ENCODE assay signal across 12 cellular contexts in genomic region chr2:112493858-112494648, GRCh38. TPM values are rescaled to one million over a fixed set of nuclear protein-coding genes. Genes with fewer than 3 reads are reported as not detected.
DNase-seq lines count a peak whose midpoint lies in the region; ATAC-seq, FAIRE-seq and TF ChIP-seq lines count a peak whose summit lies in the region.
"Had no signal": no experiment of that assay in that cellular context is flagged by ENCODE, and none has a peak within 500 bp of the region (broad histone marks: within the 10 kb centered on the region; RNA-seq: fewer than 3 reads in every experiment).

No MANE protein-coding gene starts in this region.

- no peaks in the 10 kb centered on the region for H3K27me3 ChIP-seq in small intestine (ENCODE audit: control insufficient read depth in 2 of 2, insufficient read depth in 2 of 2, low read length in 2 of 2)

- DNase-seq in DMS 273 (lab: John Stamatoyannopoulos, UW; ENCODE audit: unreplicated experiment) (peak; percentile 9), DMS 273 treated with DMSO at 0.1 percent for 48 hours (lab: John Stamatoyannopoulos, UW) (no peak), fibroblast of the aortic adventitia (ENCODE audit: low read depth) (peak; percentile 53), small intestine (peak; percentile 93)
- DNase-seq in activated T-helper 2 cell treated with anti-CD3 and anti-CD28 coated beads, Interferon-gamma antibody, Interleukin-2, Interleukin-4, amounts not matched to agents 10 μg/mL and 5 μg/mL and 100 μg/mL, durations not matched to agents 14 hours and 24 hours and 36 hours (ENCODE audit: low spot score): no peak
- no peak for DNase-seq in activated CD4-positive, alpha-beta T cell treated with anti-CD3 and anti-CD28 coated beads for 1 hour
- DNase-seq: NCI-H526 treated with DMSO at 0.1 percent for 48 hours had no signal

- intact Hi-C loops in activated T-helper 2 cell treated with anti-CD3 and anti-CD28 coated beads, Interferon-gamma antibody, Interleukin-2, Interleukin-4, amounts not matched to agents 10 μg/mL and 5 μg/mL and 100 μg/mL, durations not matched to agents 14 hours and 24 hours and 36 hours (cut with micrococcal nuclease): no loop called here

- no peaks in the 10 kb centered on the region for H3K4me1 ChIP-seq in small intestine (ENCODE audit: control insufficient read depth in 2 of 2, insufficient read depth in 1 of 2, low read depth in 1 of 2, low read length in 1 of 2)

- H3K27ac Mint-ChIP-seq in activated T-helper 2 cell treated with anti-CD3 and anti-CD28 coated beads, Interferon-gamma antibody, Interleukin-2, Interleukin-4, amounts not matched to agents 10 μg/mL and 5 μg/mL and 100 μg/mL, durations not matched to agents 14 hours and 24 hours and 36 hours: no peak overlapping the region
- H3K27ac Mint-ChIP-seq: activated naive CD8-positive, alpha-beta T cell had no signal

- H3K4me1 Mint-ChIP-seq in activated T-helper 2 cell treated with anti-CD3 and anti-CD28 coated beads, Interferon-gamma antibody, Interleukin-2, Interleukin-4, amounts not matched to agents 10 μg/mL and 5 μg/mL and 100 μg/mL, durations not matched to agents 14 hours and 24 hours and 36 hours (ENCODE audit: low read depth): peaks cover 3% of the 10 kb centered on the region

- TF ChIP-seq CTCF in fibroblast of the aortic adventitia (IDR thresholded peaks at IDR 0.05; ENCODE audit: insufficient read depth, low read length): no peak

- H3K27me3 Mint-ChIP-seq in activated T-helper 2 cell treated with anti-CD3 and anti-CD28 coated beads, Interferon-gamma antibody, Interleukin-2, Interleukin-4, amounts not matched to agents 10 μg/mL and 5 μg/mL and 100 μg/mL, durations not matched to agents 14 hours and 24 hours and 36 hours (ENCODE audit: low read depth): no peaks in the 10 kb centered on the region
- H3K27me3 Mint-ChIP-seq: activated naive CD8-positive, alpha-beta T cell had no signal

- 24 to 58% (median 48%) methylated on average over 9 of the region's 9 CpGs for WGBS in small intestine, 3 donors

- no peak for FAIRE-seq in small intestine (lab: Jason Lieb, UNC)
- FAIRE-seq: TTC549 had no signal

- H3K9me3 ChIP-seq in small intestine (ENCODE audit: control insufficient read depth, low read depth): no peaks in the 10 kb centered on the region

- H3K27ac ChIP-seq in small intestine (ENCODE audit: low read depth in 1 of 2, low read length in 1 of 2): peak overlapping the region; percentile 33 to 51
- H3K27ac ChIP-seq: 22Rv1 had no signal

- no peak overlapping the region for H3K4me3 Mint-ChIP-seq in activated T-helper 2 cell treated with anti-CD3 and anti-CD28 coated beads, Interferon-gamma antibody, Interleukin-2, Interleukin-4, amounts not matched to agents 10 μg/mL and 5 μg/mL and 100 μg/mL, durations not matched to agents 14 hours and 24 hours and 36 hours (ENCODE audit: low read depth)
- H3K4me3 Mint-ChIP-seq: activated naive CD8-positive, alpha-beta T cell had no signal

- H3K36me3 ChIP-seq in small intestine (ENCODE audit: control insufficient read depth in 2 of 2, insufficient read depth in 2 of 2, low read length in 2 of 2): peaks cover 0 to 2% of the 10 kb centered on the region in 2 donors

- peaks cover 10% of the 10 kb centered on the region for H3K36me3 Mint-ChIP-seq in activated T-helper 2 cell treated with anti-CD3 and anti-CD28 coated beads, Interferon-gamma antibody, Interleukin-2, Interleukin-4, amounts not matched to agents 10 μg/mL and 5 μg/mL and 100 μg/mL, durations not matched to agents 14 hours and 24 hours and 36 hours (ENCODE audit: low read depth)

- no peaks in the 10 kb centered on the region for H3K9me3 Mint-ChIP-seq in activated T-helper 2 cell treated with anti-CD3 and anti-CD28 coated beads, Interferon-gamma antibody, Interleukin-2, Interleukin-4, amounts not matched to agents 10 μg/mL and 5 μg/mL and 100 μg/mL, durations not matched to agents 14 hours and 24 hours and 36 hours

- H3K4me3 ChIP-seq in fibroblast of the aortic adventitia (ENCODE audit: low read depth, low read length): no peak overlapping the region
- H3K4me3 ChIP-seq in small intestine (ENCODE audit: low read depth in 1 of 2, low read length in 2 of 2): no peak overlapping the region

- peak; percentile 86 for ATAC-seq in SK-N-SH treated with all-trans-retinoic acid at 6 μM for 48 hours
- ATAC-seq in HG02973 (IDR thresholded peaks at IDR 0.05; ENCODE audit: unreplicated experiment): no peak

TF ChIP-seq in SK-N-SH treated with all-trans-retinoic acid at 6 μM for 48 hours, 23 proteins besides CTCF, POLR2A, EP300 and RAD21:
- TF ChIP-seq CSDC2 (CRISPR knock-in tag; IDR thresholded peaks at IDR 0.05) (no peak), TCF4 (CRISPR knock-in tag; IDR thresholded peaks at IDR 0.05; ENCODE audit: borderline replicate concordance) (no peak), ISL1 (CRISPR knock-in tag; IDR thresholded peaks at IDR 0.05) (peak; percentile 67), ZFP3 (CRISPR knock-in tag; IDR thresholded peaks at IDR 0.05) (no peak)
- TF ChIP-seq, protein P1, sequence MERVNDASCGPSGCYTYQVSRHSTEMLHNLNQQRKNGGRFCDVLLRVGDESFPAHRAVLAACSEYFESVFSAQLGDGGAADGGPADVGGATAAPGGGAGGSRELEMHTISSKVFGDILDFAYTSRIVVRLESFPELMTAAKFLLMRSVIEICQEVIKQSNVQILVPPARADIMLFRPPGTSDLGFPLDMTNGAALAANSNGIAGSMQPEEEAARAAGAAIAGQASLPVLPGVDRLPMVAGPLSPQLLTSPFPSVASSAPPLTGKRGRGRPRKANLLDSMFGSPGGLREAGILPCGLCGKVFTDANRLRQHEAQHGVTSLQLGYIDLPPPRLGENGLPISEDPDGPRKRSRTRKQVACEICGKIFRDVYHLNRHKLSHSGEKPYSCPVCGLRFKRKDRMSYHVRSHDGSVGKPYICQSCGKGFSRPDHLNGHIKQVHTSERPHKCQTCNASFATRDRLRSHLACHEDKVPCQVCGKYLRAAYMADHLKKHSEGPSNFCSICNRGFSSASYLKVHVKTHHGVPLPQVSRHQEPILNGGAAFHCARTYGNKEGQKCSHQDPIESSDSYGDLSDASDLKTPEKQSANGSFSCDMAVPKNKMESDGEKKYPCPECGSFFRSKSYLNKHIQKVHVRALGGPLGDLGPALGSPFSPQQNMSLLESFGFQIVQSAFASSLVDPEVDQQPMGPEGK (CRISPR knock-in tag; IDR thresholded peaks at IDR 0.05; ENCODE audit: borderline replicate concordance): no peak

RNA-seq across cellular contexts. Expression of gene TTL, which starts 12.1 kb away (rescaled TPM):
- total RNA-seq in fibroblast of the aortic adventitia (ENCODE audit: low replicate concordance): 33.6 and 75.6 TPM in 2 replicates
- polyA plus RNA-seq in small intestine: 10 to 100 TPM in 1 of 3 donors, 1 to 10 TPM in 2; 3.6 to 10.6 (median 4.6) TPM
- 48.2 and 50.1 TPM in 2 replicates for total RNA-seq in activated T-helper 2 cell treated with anti-CD3 and anti-CD28 coated beads, Interferon-gamma antibody, Interleukin-2, Interleukin-4, amounts not matched to agents 10 μg/mL and 5 μg/mL and 100 μg/mL, durations not matched to agents 14 hours and 24 hours and 36 hours

RNA-seq across cellular contexts. Expression of gene POLR1B, which starts 48.2 kb away (rescaled TPM):
- total RNA-seq in fibroblast of the aortic adventitia (ENCODE audit: low replicate concordance): 12.2 and 15.3 TPM in 2 replicates
- 1 to 10 TPM; 3.8 to 8.1 (median 3.8) TPM for polyA plus RNA-seq in small intestine
- 58.0 and 68.2 TPM in 2 replicates for total RNA-seq in activated T-helper 2 cell treated with anti-CD3 and anti-CD28 coated beads, Interferon-gamma antibody, Interleukin-2, Interleukin-4, amounts not matched to agents 10 μg/mL and 5 μg/mL and 100 μg/mL, durations not matched to agents 14 hours and 24 hours and 36 hours

Comparison
In these comparisons a context has a peak if more than half of its experiments do, and no peak if none do; other contexts are left out.
1. DNase-seq: peak in DMS 273 (single experiment), fibroblast of the aortic adventitia (single experiment) and small intestine (single experiment); none in DMS 273 treated with DMSO at 0.1 percent for 48 hours (single experiment), activated T-helper 2 cell treated with anti-CD3 and anti-CD28 coated beads, Interferon-gamma antibody, Interleukin-2, Interleukin-4, amounts not matched to agents 10 μg/mL and 5 μg/mL and 100 μg/mL, durations not matched to agents 14 hours and 24 hours and 36 hours (single experiment) and activated CD4-positive, alpha-beta T cell treated with anti-CD3 and anti-CD28 coated beads for 1 hour (single experiment).